In the genomic region with DNA sequence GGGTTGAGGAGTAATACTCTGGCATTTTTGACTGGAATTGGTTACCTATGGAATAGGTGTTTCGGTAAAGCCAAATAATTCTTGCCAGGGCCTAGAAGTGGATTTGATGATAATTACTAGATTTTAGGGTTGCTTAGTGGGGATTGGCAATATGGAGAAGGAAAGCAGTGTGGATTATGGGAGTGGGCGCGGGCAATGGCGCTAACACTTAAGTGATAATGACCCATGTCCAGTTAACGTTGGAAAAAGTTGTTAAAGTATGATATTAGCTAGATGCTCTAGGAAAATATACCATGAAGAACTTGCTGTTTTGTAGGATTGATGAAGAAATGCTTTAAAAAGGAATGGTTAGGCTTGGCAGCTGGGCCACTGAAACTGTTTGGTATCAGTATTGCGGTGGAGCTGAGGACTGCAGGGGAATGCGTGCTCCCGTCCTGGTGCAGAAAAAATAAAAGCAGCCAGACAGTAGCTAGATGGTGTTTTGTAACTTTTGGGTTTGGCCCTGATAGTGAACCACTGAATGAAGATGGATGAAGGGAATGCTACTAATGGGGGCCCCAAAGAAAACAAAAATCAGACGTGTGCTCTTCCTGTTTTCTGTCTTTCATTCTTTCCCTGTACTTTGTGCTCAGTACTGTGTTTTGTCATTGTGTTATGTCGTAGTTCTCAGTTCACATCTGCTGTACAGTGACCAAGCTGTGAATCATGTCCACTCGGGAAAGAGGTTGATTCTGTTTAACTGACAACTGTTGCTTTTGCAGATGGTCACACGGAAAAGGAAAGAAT, we compare ENCODE assay signal across 8 cellular contexts. TPM values are rescaled to one million over a fixed set of nuclear protein-coding genes. Genes with fewer than 3 reads are reported as not detected.
A peak's percentile ranks its signal among the peaks of the same experiment; 100 is the strongest.
DNase-seq lines count a peak whose midpoint lies in the region; ATAC-seq and TF ChIP-seq lines count a peak whose summit lies in the region.

No MANE protein-coding gene starts in this region.

- H3K36me3 Mint-ChIP-seq in activated naive CD4-positive, alpha-beta T cell treated with anti-CD3 and anti-CD28 coated beads, Interleukin-2, amount 50 U/mL, for 24 hours, result no peaks in the 10 kb centered on the region

- H3K4me3 ChIP-seq in HFF-Myc (replicated peaks; ENCODE audit: low read depth, low read length) (peak overlapping the region; percentile 83), prostate gland (peak overlapping the region; percentile 44 to 74)

- peak; percentile 40 for DNase-seq in NCI-H82 (lab: John Stamatoyannopoulos, UW)
- no peak for DNase-seq in NCI-H82 treated with DMSO at 0.1 percent for 48 hours (lab: John Stamatoyannopoulos, UW; ENCODE audit: unreplicated experiment)
- no peak for DNase-seq in HFF-Myc (ENCODE audit: extremely low read depth, low read depth)
- peak; percentile 50 for DNase-seq in NCI-H526 treated with DMSO at 0.1 percent for 48 hours (lab: John Stamatoyannopoulos, UW)
- DNase-seq in left cardiac atrium, result no peak
- DNase-seq in prostate gland (ENCODE audit: low spot score), result peak; percentile 8
- DNase-seq in NCI-H345 (lab: John Stamatoyannopoulos, UW), result no peak

- no peaks in the 10 kb centered on the region for H3K4me1 ChIP-seq in prostate gland (replicated peaks)

- H3K27ac ChIP-seq in prostate gland, result peak overlapping the region; percentile 46 to 60

- no peaks in the 10 kb centered on the region for H3K36me3 ChIP-seq in prostate gland

- H3K9me3 ChIP-seq in prostate gland, result no peaks in the 10 kb centered on the region

- TF ChIP-seq CTCF in HFF-Myc (IDR thresholded peaks at IDR 0.05; ENCODE audit: low read depth, low read length, missing control alignments), result peak; percentile 3
- TF ChIP-seq CTCF in prostate gland (IDR thresholded peaks at IDR 0.05), result peak in 1 of 4 experiments; percentile 35

- intact Hi-C loops in left cardiac atrium (cut with DNase I) (loop anchor here in 1 of 2 donors (10.0 kb wide), 1 partner anchor 96 kb away; no protein-coding TSS in a partner anchor), prostate gland (cut with DNase I) (loop anchor here (5.0 kb wide), 1 partner anchor 98 kb away; no protein-coding TSS in a partner anchor)

- peak overlapping the region; percentile 88 for H3K27ac Mint-ChIP-seq in activated naive CD4-positive, alpha-beta T cell treated with anti-CD3 and anti-CD28 coated beads, Interleukin-2, amount 50 U/mL, for 24 hours

- WGBS in prostate gland, result 8% methylated on average over 12 of the region's 12 CpGs

- no peak for TF ChIP-seq POLR2A in prostate gland (IDR thresholded peaks at IDR 0.05)

- peak overlapping the region; percentile 90 for H3K4me3 Mint-ChIP-seq in activated naive CD4-positive, alpha-beta T cell treated with anti-CD3 and anti-CD28 coated beads, Interleukin-2, amount 50 U/mL, for 24 hours

- no peaks in the 10 kb centered on the region for H3K9me3 Mint-ChIP-seq in activated naive CD4-positive, alpha-beta T cell treated with anti-CD3 and anti-CD28 coated beads, Interleukin-2, amount 50 U/mL, for 24 hours

- H3K27me3 ChIP-seq in prostate gland (replicated peaks; ENCODE audit: insufficient read depth), result no peaks in the 10 kb centered on the region

- H3K4me1 Mint-ChIP-seq in activated naive CD4-positive, alpha-beta T cell treated with anti-CD3 and anti-CD28 coated beads, Interleukin-2, amount 50 U/mL, for 24 hours, result peaks cover 21% of the 10 kb centered on the region

- peak; percentile 59 to 64 for ATAC-seq in left cardiac atrium

- H3K27me3 Mint-ChIP-seq in activated naive CD4-positive, alpha-beta T cell treated with anti-CD3 and anti-CD28 coated beads, Interleukin-2, amount 50 U/mL, for 24 hours, result no peaks in the 10 kb centered on the region

RNA-seq across cellular contexts. Expression of a gene that starts 0.9 kb away (rescaled TPM):
- total RNA-seq in left cardiac atrium, result 10 to 100 TPM; 15.2 to 15.9 TPM
- total RNA-seq in prostate gland, result 10 to 100 TPM; 12.6 to 15.7 TPM

Comparison
In these comparisons a context has a peak if more than half of its experiments do, and no peak if none do; other contexts are left out.
1. DNase-seq: peak in NCI-H82 (single experiment), NCI-H526 treated with DMSO at 0.1 percent for 48 hours (single experiment) and prostate gland (single experiment); none in NCI-H82 treated with DMSO at 0.1 percent for 48 hours (single experiment), HFF-Myc (single experiment), left cardiac atrium (single experiment) and NCI-H345 (single experiment).